11 cellular contexts compared by ENCODE assay signal in genomic region chr12:1500095-1500801, GRCh38.
A peak's percentile ranks its signal among the peaks of the same experiment; 100 is the strongest.
DNase-seq lines count a peak whose midpoint lies in the region.
"Had no signal": no experiment of that assay in that cellular context is flagged by ENCODE, and none has a peak within 500 bp of the region (broad histone marks: within the 10 kb centered on the region; RNA-seq: fewer than 3 reads in every experiment).

No MANE protein-coding gene starts in this region.

- DNase-seq in AG08396 (ENCODE audit: low spot score), result peak; percentile 69
- DNase-seq in HT1080 (ENCODE audit: low read depth), result peak; percentile 47
- peak; percentile 26 for DNase-seq in astrocyte of the hippocampus (ENCODE audit: low read depth, low spot score)
- DNase-seq in iris pigment epithelial cell (ENCODE audit: low read depth), result peak; percentile 87
- no peak for DNase-seq in kidney glomerular epithelial cell (lab: John Stamatoyannopoulos, UW)
- no peak for DNase-seq in SKM-1 (lab: John Stamatoyannopoulos, UW; ENCODE audit: unreplicated experiment)
- DNase-seq in NOMO-1 (lab: John Stamatoyannopoulos, UW; ENCODE audit: unreplicated experiment in 2 of 2), result no peak
- DNase-seq in stimulated activated CD8-positive, alpha-beta memory T cell treated with anti-CD3 and anti-CD28 coated beads, Interleukin-4, amount 100 ng/mL, for 48 hours, result no peak
- DNase-seq: activated CD4-positive, alpha-beta memory T cell treated with anti-CD3 and anti-CD28 coated beads for 36 hours; NCI-H1105; Peyer's patch had no signal

Comparison
In these comparisons a context has a peak if more than half of its experiments do, and no peak if none do; other contexts are left out.
1. DNase-seq: peak in AG08396 (single experiment), HT1080 (single experiment), astrocyte of the hippocampus (single experiment) and iris pigment epithelial cell (single experiment); none in kidney glomerular epithelial cell (single experiment), SKM-1 (single experiment), NOMO-1 (0 of 2) and stimulated activated CD8-positive, alpha-beta memory T cell treated with anti-CD3 and anti-CD28 coated beads, Interleukin-4, amount 100 ng/mL, for 48 hours (single experiment).